In the genomic region with DNA sequence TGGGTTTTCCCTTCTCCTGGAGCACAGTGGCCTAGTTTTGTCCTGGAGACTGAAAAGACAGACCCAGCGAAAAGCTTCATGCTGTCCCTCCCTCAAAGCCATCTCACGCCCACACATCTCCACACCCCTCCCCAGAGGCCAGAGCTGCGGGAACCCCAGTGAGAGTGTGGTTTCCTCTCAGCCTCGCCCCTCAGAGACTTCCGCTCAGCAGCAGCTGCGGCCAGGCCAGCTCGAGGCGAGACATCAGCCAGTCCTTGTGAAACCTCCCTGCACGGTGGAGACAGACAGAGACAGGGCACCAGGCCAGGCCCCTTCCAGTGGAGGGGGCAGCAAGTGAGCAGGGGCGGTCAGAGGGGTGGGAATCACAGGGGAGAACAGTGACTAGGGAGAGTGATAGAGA, we compare ENCODE assay signal across 8 cellular contexts.
DNase-seq lines count a peak whose midpoint lies in the region; ATAC-seq and TF ChIP-seq lines count a peak whose summit lies in the region.

No MANE protein-coding gene starts in this region.

- peak; percentile 83 for ATAC-seq in HG02642 (IDR thresholded peaks at IDR 0.05; ENCODE audit: poor library complexity, unreplicated experiment)
- ATAC-seq in sciatic nerve: peak; percentile 88

- TF ChIP-seq CTCF in GM13977 (IDR thresholded peaks at IDR 0.05; ENCODE audit: extremely low read depth, insufficient read depth, missing control alignments): no peak

- in situ Hi-C loops in GM13977 (cut with MboI; ENCODE audit: low pct_unique_long_range_greater_than_20kb, low sequenced_read_pairs, unreplicated experiment): no loop called here

- DNase-seq in GM13977 (ENCODE audit: low spot score): peak; percentile 94
- DNase-seq in NOMO-1 treated with DMSO at 0.1 percent for 48 hours (lab: John Stamatoyannopoulos, UW; ENCODE audit: unreplicated experiment): peak; percentile 92
- DNase-seq in activated T-cell treated with anti-CD3 and anti-CD28 coated beads, Interleukin-2, amount 50 U/mL, for 48 hours: peak; percentile 76 to 78
- DNase-seq in germinal center (ENCODE audit: low spot score): peak; percentile 77
- DNase-seq in sciatic nerve (ENCODE audit: low spot score): peak; percentile 85
- no peak for DNase-seq in COLO829 (ENCODE audit: low spot score)
- no peak for DNase-seq in NCI-H226

- intact Hi-C loops in sciatic nerve (cut with DNase I): no loop called here

Comparison
In these comparisons a context has a peak if more than half of its experiments do, and no peak if none do; other contexts are left out.
1. DNase-seq: peak in GM13977 (single experiment), NOMO-1 treated with DMSO at 0.1 percent for 48 hours (single experiment), activated T-cell treated with anti-CD3 and anti-CD28 coated beads, Interleukin-2, amount 50 U/mL, for 48 hours (2 of 2), germinal center (single experiment) and sciatic nerve (single experiment); none in COLO829 (single experiment) and NCI-H226 (single experiment).